ENCODE assay signal across 1 cellular context in genomic region chr22:20079745-20080444, GRCh38.
TF ChIP-seq lines count a peak whose summit lies in the region.

Gene DGCR8 (plus strand): TSS chr22:20080241. CDS start chr22:20085964, 5,723 bp downstream.

TF ChIP-seq in K562, 482 proteins besides CTCF, POLR2A, EP300 and RAD21 (continued from another document and continues in another):
- TF ChIP-seq ZNF280B (CRISPR knock-in tag; IDR thresholded peaks at IDR 0.05) (peak; percentile 92), HIVEP1 (CRISPR knock-in tag; IDR thresholded peaks at IDR 0.05) (peak; percentile 90), PHB (CRISPR knock-in tag; IDR thresholded peaks at IDR 0.05) (peak; percentile 98), ZNF436 (CRISPR knock-in tag; IDR thresholded peaks at IDR 0.05) (0 out of 2 replicates have a peak, but pooled peaks have one; percentile 38), ZNF282 (CRISPR knock-in tag; IDR thresholded peaks at IDR 0.05) (no peak), SMARCA4 (IDR thresholded peaks at IDR 0.05) (no peak), RCOR1 (IDR thresholded peaks at IDR 0.05; ENCODE audit: borderline replicate concordance in 1 of 2, low read depth in 2 of 2, low read length in 2 of 2) (peak; percentile 52 to 91; a peak in 3 of 4 replicates), CHCHD3 (CRISPR knock-in tag; IDR thresholded peaks at IDR 0.05) (peak; percentile 75; the same call in 1 of the 2 replicates), FOXK2 (conservative IDR thresholded peaks at IDR 0.05 in 1 of 2, IDR thresholded peaks at IDR 0.05 in 1 of 2; ENCODE audit: low read depth in 2 of 2) (no peak), ZNF79 (CRISPR knock-in tag; IDR thresholded peaks at IDR 0.05; ENCODE audit: low read depth) (0 out of 2 replicates have a peak, but pooled peaks have one; percentile 53), ERF (CRISPR knock-in tag; IDR thresholded peaks at IDR 0.05) (peak; percentile 98), PREB (CRISPR knock-in tag; IDR thresholded peaks at IDR 0.05) (no peak), ZNF274 (IDR thresholded peaks at IDR 0.05; ENCODE audit: borderline replicate concordance, low read depth, low read length) (no peak), ZNF76 (CRISPR knock-in tag; IDR thresholded peaks at IDR 0.05; ENCODE audit: borderline replicate concordance) (peak; percentile 99), POU5F1 (IDR thresholded peaks at IDR 0.05; ENCODE audit: borderline replicate concordance, low read depth, low read length, partially characterized antibody) (peak; percentile 6), ZBTB8A (IDR thresholded peaks at IDR 0.05; ENCODE audit: partially characterized antibody) (no peak), ZNF253 (CRISPR knock-in tag; conservative IDR thresholded peaks at IDR 0.05) (peak; percentile 80; the same call in 1 of the 2 replicates), GTF2F1 (IDR thresholded peaks at IDR 0.05; ENCODE audit: low read depth, low read length) (peak; percentile 56), GMEB1 (CRISPR knock-in tag; IDR thresholded peaks at IDR 0.05) (peak; percentile 85), GTF2A2 (tag; IDR thresholded peaks at IDR 0.05) (0 out of 2 replicates have a peak, but pooled peaks have one; percentile 3), SAP30 (IDR thresholded peaks at IDR 0.05; ENCODE audit: borderline replicate concordance, insufficient read depth, low read depth, low read length, poor library complexity, severe bottlenecking) (peak; percentile 79), ID3 (CRISPR knock-in tag; IDR thresholded peaks at IDR 0.05) (peak; percentile 40; the same call in 1 of the 2 replicates), ID3 (tag; IDR thresholded peaks at IDR 0.05) (no peak), OTX1 (CRISPR knock-in tag; IDR thresholded peaks at IDR 0.05) (peak; percentile 98), HINFP (tag; conservative IDR thresholded peaks at IDR 0.05; ENCODE audit: low read depth) (peak; percentile 67; the same call in 1 of the 2 replicates), SPI1 (IDR thresholded peaks at IDR 0.05; ENCODE audit: borderline replicate concordance, low read depth, low read length) (peak; percentile 25; the same call in 1 of the 2 replicates), ZBTB12 (CRISPR knock-in tag; IDR thresholded peaks at IDR 0.05) (peak; percentile 69), RBBP5 (IDR thresholded peaks at IDR 0.05; ENCODE audit: borderline replicate concordance, insufficient read depth, low read length, poor library complexity, severe bottlenecking) (peak; percentile 96), ZNF23 (CRISPR knock-in tag; IDR thresholded peaks at IDR 0.05) (0 out of 2 replicates have a peak, but pooled peaks have one; percentile 71), ZNF512 (tag; IDR thresholded peaks at IDR 0.05) (no peak), PBX2 (CRISPR knock-in tag; IDR thresholded peaks at IDR 0.05; ENCODE audit: low read depth) (no peak), PBX2 (tag; conservative IDR thresholded peaks at IDR 0.05; ENCODE audit: low read depth) (no peak), ZNF318 (IDR thresholded peaks at IDR 0.05; ENCODE audit: borderline replicate concordance in 1 of 2, low read depth in 1 of 2) (no peak), THAP7 (CRISPR knock-in tag; IDR thresholded peaks at IDR 0.05) (no peak)
